ENCODE assay signal across 20 cellular contexts in genomic region chr13:43377149-43377548, GRCh38.
DNase-seq lines count a peak whose midpoint lies in the region; ATAC-seq, FAIRE-seq and TF ChIP-seq lines count a peak whose summit lies in the region.
"Had no signal": no experiment of that assay in that cellular context is flagged by ENCODE, and none has a peak within 500 bp of the region (broad histone marks: within the 10 kb centered on the region; RNA-seq: fewer than 3 reads in every experiment).

No MANE protein-coding gene starts in this region.

- no peak for TF ChIP-seq POLR2A in HepG2 (IDR thresholded peaks at IDR 0.05; ENCODE audit: insufficient read depth in 1 of 2, low read depth in 2 of 2, low read length in 2 of 2)

- no peak for TF ChIP-seq CTCF in choroid plexus epithelial cell (conservative IDR thresholded peaks at IDR 0.05; ENCODE audit: low read depth, low read length)
- no peak for TF ChIP-seq CTCF in left ventricle myocardium inferior (IDR thresholded peaks at IDR 0.05; ENCODE audit: borderline replicate concordance)
- TF ChIP-seq CTCF in HepG2 (CRISPR knock-in tag; IDR thresholded peaks at IDR 0.05), result no peak

- intact Hi-C loops in left ventricle myocardium inferior (cut with micrococcal nuclease), result no loop called here
- intact Hi-C loops in HepG2 (cut with micrococcal nuclease; ENCODE audit: unreplicated experiment), result no loop called here

- H3K9me3 ChIP-seq in left ventricle myocardium inferior (replicated peaks) (peaks cover 16% of the 10 kb centered on the region), HepG2 (ENCODE audit: low read length) (no peaks in the 10 kb centered on the region)
- H3K9me3 ChIP-seq: SJSA1 had no signal

- H3K4me2 ChIP-seq in HepG2 (ENCODE audit: low read depth, low read length), result no peak overlapping the region
- H3K4me2 ChIP-seq: smooth muscle cell had no signal

- no peak for TF ChIP-seq RAD21 in HepG2 (CRISPR knock-in tag; IDR thresholded peaks at IDR 0.05)

- CTCF ChIA-PET in HepG2 (lab: Yijun Ruan, JAX; ENCODE audit: low intra/inter-chr PET ratio, low total read pairs), result no interaction called here

- no peak overlapping the region for H3K9ac ChIP-seq in HepG2 (ENCODE audit: insufficient read depth, low read depth, low read length)

- POLR2A ChIA-PET in HepG2 (lab: Yijun Ruan, JAX), result no interaction called here

- H3K4me3 ChIP-seq in choroid plexus epithelial cell (ENCODE audit: low read depth, low read length) (no peak overlapping the region), left ventricle myocardium inferior (no peak overlapping the region), HepG2 (replicated peaks in 1 of 3; ENCODE audit: insufficient read depth in 1 of 3, low read depth in 2 of 3, low read length in 3 of 3) (no peak overlapping the region)
- H3K4me3 ChIP-seq: MG63, SJSA1, smooth muscle cell had no signal

- 0% methylated on average over 3 of the region's 3 CpGs for WGBS in HepG2 (ENCODE audit: low lambda C conversion rate)

- DNase-seq in DMS 273 treated with DMSO at 0.1 percent for 48 hours (lab: John Stamatoyannopoulos, UW) (peak; percentile 79), NCI-H446 (lab: John Stamatoyannopoulos, UW) (peak; percentile 84 to 93), choroid plexus epithelial cell (ENCODE audit: low read depth) (peak; percentile 13), left ventricle myocardium inferior (peak; percentile 52), HepG2 (ENCODE audit: low spot score) (no peak), AML-193 (lab: John Stamatoyannopoulos, UW) (no peak), NCI-H748 treated with DMSO at 0.1 percent for 48 hours (lab: John Stamatoyannopoulos, UW) (no peak)
- DNase-seq: activated CD4-positive, alpha-beta T cell treated with anti-CD3 and anti-CD28 coated beads for 48 hours; CD4-positive, alpha-beta memory T cell; cortex of kidney; DMS153; HCEC 1CT; kidney; NCI-H1436; NCI-H774 had no signal

- H3K36me3 ChIP-seq in left ventricle myocardium inferior (no peaks in the 10 kb centered on the region), HepG2 (replicated peaks in 1 of 2; ENCODE audit: control insufficient read depth in 1 of 2, insufficient read depth in 2 of 2, low read length in 2 of 2) (no peaks in the 10 kb centered on the region)
- H3K36me3 ChIP-seq: MG63, SJSA1 had no signal

- H3K27ac ChIP-seq in left ventricle myocardium inferior (replicated peaks), result no peak overlapping the region
- no peak overlapping the region for H3K27ac ChIP-seq in HepG2 (ENCODE audit: extremely low read length, insufficient read depth, low read length)
- H3K27ac ChIP-seq: SJSA1 had no signal

- H2AFZ ChIP-seq in HepG2 (ENCODE audit: low read length), result no peak overlapping the region

- no peak for FAIRE-seq in HepG2 (lab: Jason Lieb, UNC)
- FAIRE-seq: G401.6, GM18507, kidney had no signal

- H3K4me1 ChIP-seq in left ventricle myocardium inferior, result peaks cover 15% of the 10 kb centered on the region
- H3K4me1 ChIP-seq in HepG2 (ENCODE audit: insufficient read depth, low read length), result no peaks in the 10 kb centered on the region

- in situ Hi-C loops in HepG2 (cut with HindIII; ENCODE audit: extremely low pct_ligation_motif_present, low pct_unique_long_range_greater_than_20kb), result no loop called here

- ATAC-seq in HepG2, result no peak

- H3K27me3 ChIP-seq in left ventricle myocardium inferior (ENCODE audit: low read depth) (no peaks in the 10 kb centered on the region), HepG2 (ENCODE audit: control insufficient read depth in 1 of 2, insufficient read depth in 2 of 2, low read length in 2 of 2) (no peaks in the 10 kb centered on the region)
- H3K27me3 ChIP-seq: MG63, SJSA1 had no signal

- TF ChIP-seq EP300 in HepG2 (IDR thresholded peaks at IDR 0.05; ENCODE audit: low read depth in 2 of 2, low read length in 2 of 2), result no peak
- TF ChIP-seq EP300 in HepG2 (CRISPR knock-in tag; IDR thresholded peaks at IDR 0.05; ENCODE audit: borderline replicate concordance), result no peak

- BruUV-seq in HepG2 (replicated peaks; lab: Mats Ljungman, UMichigan), result no TSS peak

- no peaks in the 10 kb centered on the region for H3K79me2 ChIP-seq in HepG2 (ENCODE audit: insufficient read depth, low read length)

- no peaks in the 10 kb centered on the region for H4K20me1 ChIP-seq in HepG2 (ENCODE audit: insufficient read depth, low read length)

TF ChIP-seq in HepG2, 621 proteins besides CTCF, POLR2A, EP300 and RAD21:
- TF ChIP-seq, protein P1, sequence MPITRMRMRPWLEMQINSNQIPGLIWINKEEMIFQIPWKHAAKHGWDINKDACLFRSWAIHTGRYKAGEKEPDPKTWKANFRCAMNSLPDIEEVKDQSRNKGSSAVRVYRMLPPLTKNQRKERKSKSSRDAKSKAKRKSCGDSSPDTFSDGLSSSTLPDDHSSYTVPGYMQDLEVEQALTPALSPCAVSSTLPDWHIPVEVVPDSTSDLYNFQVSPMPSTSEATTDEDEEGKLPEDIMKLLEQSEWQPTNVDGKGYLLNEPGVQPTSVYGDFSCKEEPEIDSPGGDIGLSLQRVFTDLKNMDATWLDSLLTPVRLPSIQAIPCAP (CRISPR knock-in tag; IDR thresholded peaks at IDR 0.05; ENCODE audit: low read depth), result no peak
- TF ChIP-seq NCOA1 (CRISPR knock-in tag; IDR thresholded peaks at IDR 0.05) (no peak), NCOA2 (CRISPR knock-in tag; IDR thresholded peaks at IDR 0.05) (no peak), ZSCAN21 (CRISPR knock-in tag; IDR thresholded peaks at IDR 0.05; ENCODE audit: borderline replicate concordance) (no peak), ZNF12 (CRISPR knock-in tag; IDR thresholded peaks at IDR 0.05) (no peak), ZNF609 (CRISPR knock-in tag; IDR thresholded peaks at IDR 0.05; ENCODE audit: borderline replicate concordance) (no peak), FOXM1 (CRISPR knock-in tag; IDR thresholded peaks at IDR 0.05) (no peak), SMC3 (IDR thresholded peaks at IDR 0.05; ENCODE audit: low read length) (no peak), JUN (CRISPR knock-in tag; IDR thresholded peaks at IDR 0.05) (no peak), ZFP37 (CRISPR knock-in tag; IDR thresholded peaks at IDR 0.05; ENCODE audit: borderline replicate concordance) (no peak), SYNCRIP (IDR thresholded peaks at IDR 0.05; ENCODE audit: insufficient read depth, low read depth, low read length) (no peak), NAIF1 (CRISPR knock-in tag; IDR thresholded peaks at IDR 0.05; ENCODE audit: borderline replicate concordance) (no peak), JUNB (CRISPR knock-in tag; IDR thresholded peaks at IDR 0.05; ENCODE audit: borderline replicate concordance) (no peak), ZNF225 (CRISPR knock-in tag; IDR thresholded peaks at IDR 0.05) (no peak)
- TF ChIP-seq, protein P2, sequence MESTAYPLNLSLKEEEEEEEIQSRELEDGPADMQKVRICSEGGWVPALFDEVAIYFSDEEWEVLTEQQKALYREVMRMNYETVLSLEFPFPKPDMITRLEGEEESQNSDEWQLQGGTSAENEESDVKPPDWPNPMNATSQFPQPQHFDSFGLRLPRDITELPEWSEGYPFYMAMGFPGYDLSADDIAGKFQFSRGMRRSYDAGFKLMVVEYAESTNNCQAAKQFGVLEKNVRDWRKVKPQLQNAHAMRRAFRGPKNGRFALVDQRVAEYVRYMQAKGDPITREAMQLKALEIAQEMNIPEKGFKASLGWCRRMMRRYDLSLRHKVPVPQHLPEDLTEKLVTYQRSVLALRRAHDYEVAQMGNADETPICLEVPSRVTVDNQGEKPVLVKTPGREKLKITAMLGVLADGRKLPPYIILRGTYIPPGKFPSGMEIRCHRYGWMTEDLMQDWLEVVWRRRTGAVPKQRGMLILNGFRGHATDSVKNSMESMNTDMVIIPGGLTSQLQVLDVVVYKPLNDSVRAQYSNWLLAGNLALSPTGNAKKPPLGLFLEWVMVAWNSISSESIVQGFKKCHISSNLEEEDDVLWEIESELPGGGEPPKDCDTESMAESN (CRISPR knock-in tag; conservative IDR thresholded peaks at IDR 0.05), result no peak

Comparison
In these comparisons a context has a peak if more than half of its experiments do, and no peak if none do; other contexts are left out.
1. DNase-seq: peak in DMS 273 treated with DMSO at 0.1 percent for 48 hours (single experiment), NCI-H446 (2 of 2), choroid plexus epithelial cell (single experiment) and left ventricle myocardium inferior (single experiment); none in HepG2 (single experiment), AML-193 (0 of 2) and NCI-H748 treated with DMSO at 0.1 percent for 48 hours (single experiment).